In genomic region chr2:152406119-152406835, GRCh38 we compare ENCODE assay signal across 7 cellular contexts.
A peak's percentile ranks its signal among the peaks of the same experiment; 100 is the strongest.
DNase-seq lines count a peak whose midpoint lies in the region; ATAC-seq and TF ChIP-seq lines count a peak whose summit lies in the region.

No MANE protein-coding gene starts in this region.

- no peaks in the 10 kb centered on the region for H3K9me3 Mint-ChIP-seq in activated B cell treated with CpG ODN at 0.5 μM for 24 hours

- POLR2A ChIA-PET in activated B cell treated with CpG ODN at 0.5 μM for 24 hours (lab: Charles Lee), result interaction anchor here (0.5 kb wide), 1 partner anchor 13 kb away, joined by 3 read pairs; no protein-coding TSS in a partner anchor

- no peak for TF ChIP-seq POLR2A in spleen (IDR thresholded peaks at IDR 0.05)

- no peaks in the 10 kb centered on the region for H3K27me3 ChIP-seq in spleen (replicated peaks in 1 of 7)
- no peaks in the 10 kb centered on the region for H3K27me3 ChIP-seq in BE2C
- no peaks in the 10 kb centered on the region for H3K27me3 ChIP-seq in SJCRH30

- H3K27me3 Mint-ChIP-seq in activated B cell treated with CpG ODN at 0.5 μM for 24 hours, result no peaks in the 10 kb centered on the region

- no peaks in the 10 kb centered on the region for H3K36me3 Mint-ChIP-seq in activated B cell treated with CpG ODN at 0.5 μM for 24 hours (ENCODE audit: low read depth)

- peak overlapping the region; percentile 78 for H3K27ac Mint-ChIP-seq in activated B cell treated with CpG ODN at 0.5 μM for 24 hours

- H3K4me1 ChIP-seq in spleen (peaks cover 0 to 69% (median 43%) of the 10 kb centered on the region in 6 donors), BE2C (no peaks in the 10 kb centered on the region), SJCRH30 (peaks cover 5% of the 10 kb centered on the region)

- TF ChIP-seq CTCF in activated B cell treated with CpG ODN at 0.5 μM for 24 hours (IDR thresholded peaks at IDR 0.05), result no peak
- TF ChIP-seq CTCF in spleen (IDR thresholded peaks at IDR 0.05 in 8 of 11, conservative IDR thresholded peaks at IDR 0.05 in 3 of 11), result no peak
- no peak for TF ChIP-seq CTCF in BE2C (IDR thresholded peaks at IDR 0.05; ENCODE audit: low read depth, low read length)

- 41 to 59% (median 51%) methylated on average over 2 of the region's 2 CpGs for WGBS in spleen, 5 donors

- peak overlapping the region in 6 of 8 donors; percentile 0 to 69 (median 60) for H3K27ac ChIP-seq in spleen
- H3K27ac ChIP-seq in SJCRH30, result no peak overlapping the region

- CTCF ChIA-PET in activated B cell treated with CpG ODN at 0.5 μM for 24 hours (lab: Charles Lee), result no interaction called here

- peaks cover 30% of the 10 kb centered on the region for H3K4me1 Mint-ChIP-seq in activated B cell treated with CpG ODN at 0.5 μM for 24 hours

- H3K4me3 Mint-ChIP-seq in activated B cell treated with CpG ODN at 0.5 μM for 24 hours, result no peak overlapping the region

- DNase-seq in activated B cell treated with CpG ODN at 0.5 μM for 24 hours, result no peak
- DNase-seq in spleen, result no peak
- DNase-seq in BE2C, result no peak
- DNase-seq in NCI-H2107 (lab: John Stamatoyannopoulos, UW), result no peak
- DNase-seq in SJCRH30, result no peak

- H3K9me3 ChIP-seq in spleen (no peaks in the 10 kb centered on the region), BE2C (no peaks in the 10 kb centered on the region), SJCRH30 (replicated peaks) (no peaks in the 10 kb centered on the region)

- H3K36me3 ChIP-seq in spleen (no peaks in the 10 kb centered on the region), BE2C (no peaks in the 10 kb centered on the region), SJCRH30 (no peaks in the 10 kb centered on the region)

- ATAC-seq in GM18873 (IDR thresholded peaks at IDR 0.05; ENCODE audit: low FRiP score, unreplicated experiment), result peak; percentile 39
- ATAC-seq in HG02678 (IDR thresholded peaks at IDR 0.05; ENCODE audit: unreplicated experiment), result peak; percentile 42
- ATAC-seq in activated B cell treated with CpG ODN at 0.5 μM for 24 hours (ENCODE audit: low read depth), result no peak

- intact Hi-C loops in activated B cell treated with CpG ODN at 0.5 μM for 24 hours (cut with micrococcal nuclease), result loop anchor here (1.0 to 2.0 kb wide), 2 partner anchors 61 to 71 kb away; partner anchors contain the start of gene FMNL2
- intact Hi-C loops in spleen (cut with DNase I; ENCODE audit: low total_unique reads), result no loop called here

- H3K4me3 ChIP-seq in spleen (peak overlapping the region in 1 of 8 donors; percentile 16), BE2C (ENCODE audit: low read depth, low read length) (no peak overlapping the region), SJCRH30 (no peak overlapping the region)
